Comparison of ENCODE assay signal across 28 cellular contexts in the genomic region with DNA sequence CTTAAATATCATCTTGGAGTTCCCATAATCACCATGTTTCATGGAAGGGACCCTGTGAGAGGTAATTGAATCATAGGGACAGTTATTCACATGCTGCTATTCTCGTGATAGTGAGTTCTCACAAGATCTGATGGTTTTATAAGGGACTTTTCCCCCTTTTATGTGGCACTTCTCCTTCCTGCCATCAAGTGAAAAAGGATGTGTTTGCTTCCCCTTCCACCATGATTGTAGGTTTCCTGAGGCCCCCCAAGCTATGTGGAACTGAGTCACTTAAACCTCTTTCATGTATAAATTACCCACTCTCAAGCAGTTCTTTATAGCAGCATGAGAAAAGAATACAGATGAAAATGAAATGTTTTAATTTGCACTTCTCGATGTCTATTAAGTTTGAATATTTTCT.
"Had no signal": no experiment of that assay in that cellular context is flagged by ENCODE, and none has a peak within 500 bp of the region (broad histone marks: within the 10 kb centered on the region; RNA-seq: fewer than 3 reads in every experiment).

No MANE protein-coding gene starts in this region.

- H3K36me3 ChIP-seq: adrenal gland, esophagus squamous epithelium, gastroesophageal sphincter, heart right ventricle had no signal

- H3K9me3 ChIP-seq: adrenal gland, body of pancreas, esophagus squamous epithelium had no signal

- H3K4me3 ChIP-seq: adrenal gland, body of pancreas, esophagus squamous epithelium, gastroesophageal sphincter, heart right ventricle, hepatocyte had no signal

- H3K27me3 ChIP-seq: adrenal gland, body of pancreas, esophagus squamous epithelium, gastroesophageal sphincter had no signal

- H3K4me2 ChIP-seq: hepatocyte had no signal

- DNase-seq: activated CD4-positive, alpha-beta memory T cell treated with anti-CD3 and anti-CD28 coated beads for 36 hours; activated CD4-positive, alpha-beta T cell treated with anti-CD3 and anti-CD28 coated beads for 36 hours; activated CD4-positive, alpha-beta T cell treated with anti-CD3 and anti-CD28 coated beads, Interleukin-2, amount 10 ng/mL, durations not matched to agents 24 days and 14 days; activated CD4-positive, CD25-positive, alpha-beta regulatory T cell; activated CD4-positive, CD25-positive, alpha-beta regulatory T cell treated with anti-CD3 and anti-CD28 coated beads, Interleukin-2, amount 50 U/mL, for 72 hours; activated CD8-positive, alpha-beta memory T cell treated with anti-CD3 and anti-CD28 coated beads for 24 hours; activated effector memory CD4-positive, alpha-beta T cell treated with anti-CD3 and anti-CD28 coated beads, Interleukin-2, amount 50 U/mL, for 16 hours; activated naive CD4-positive, alpha-beta T cell treated with anti-CD3 and anti-CD28 coated beads for 36 hours; activated naive CD8-positive, alpha-beta T cell treated with anti-CD3 and anti-CD28 coated beads for 36 hours; activated naive CD8-positive, alpha-beta T cell treated with anti-CD3 and anti-CD28 coated beads, Interleukin-2, amount 50 U/mL, for 24 hours; activated T-cell treated with anti-CD3 and anti-CD28 coated beads, Interleukin-2, amount 50 U/mL, for 1 hour; activated T-cell treated with anti-CD3 and anti-CD28 coated beads, Interleukin-2, amount 50 U/mL, for 48 hours; adrenal gland; amygdala; aorta; body of pancreas; caudate nucleus; cortex of kidney; dermis blood vessel endothelial cell; effector CD4-positive, alpha-beta T cell; effector memory CD8-positive, alpha-beta T cell; esophagus squamous epithelium; foreskin melanocyte; heart right ventricle; T-helper 2 cell had no signal

- H3K27ac ChIP-seq: adrenal gland, body of pancreas, epithelial cell of prostate, esophagus squamous epithelium, gastroesophageal sphincter, heart right ventricle, hepatocyte had no signal

- H3K4me1 ChIP-seq: adrenal gland, body of pancreas, esophagus squamous epithelium, gastroesophageal sphincter, heart right ventricle had no signal
